Comparison of ENCODE assay signal across 1 cellular context in the genomic region with DNA sequence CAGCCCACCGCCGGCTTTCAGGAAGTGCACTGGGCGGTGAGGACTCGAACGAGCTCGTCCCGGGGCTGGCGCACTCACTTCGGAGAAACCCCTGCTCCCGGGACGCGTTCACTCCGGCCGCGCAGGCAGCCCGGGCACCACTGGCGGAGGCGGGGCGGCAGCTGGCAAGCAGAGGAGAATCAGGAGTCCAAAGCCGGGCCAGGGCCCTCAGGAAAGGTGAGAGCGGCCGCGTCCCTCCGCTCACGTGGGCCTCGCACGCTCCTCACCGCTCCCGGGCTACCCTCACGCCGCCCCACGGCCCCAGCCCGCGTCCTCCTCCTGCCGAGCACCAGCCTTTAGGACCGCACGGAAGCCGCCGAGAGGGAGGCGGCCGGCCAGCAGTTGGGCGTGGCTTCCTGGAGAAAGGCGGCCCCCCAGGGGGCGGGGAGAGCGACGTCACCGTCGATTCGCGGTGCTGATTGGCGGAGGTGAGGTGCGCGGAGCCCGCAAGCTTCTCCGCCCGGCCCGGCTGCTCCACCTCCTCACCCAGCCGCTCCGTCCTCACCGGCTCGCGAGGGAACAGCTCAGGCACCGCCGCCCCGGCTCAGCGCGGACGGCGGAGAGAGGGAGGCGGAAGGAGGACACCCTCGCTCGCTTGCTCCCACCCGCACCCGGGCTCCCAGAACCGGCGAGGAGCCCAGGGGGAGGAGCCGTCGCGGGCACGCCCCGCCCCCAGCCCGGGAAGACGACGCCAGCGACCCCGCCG.
TF ChIP-seq lines count a peak whose summit lies in the region.

A gene (plus strand): TSS at position 516 of the 745 bp plus-strand sequence. CDS start 400 bp downstream, outside the sequence.

TF ChIP-seq in HEK293, 187 proteins besides CTCF, POLR2A, EP300 and RAD21 (continued from another document and continues in another):
- TF ChIP-seq, protein P1, sequence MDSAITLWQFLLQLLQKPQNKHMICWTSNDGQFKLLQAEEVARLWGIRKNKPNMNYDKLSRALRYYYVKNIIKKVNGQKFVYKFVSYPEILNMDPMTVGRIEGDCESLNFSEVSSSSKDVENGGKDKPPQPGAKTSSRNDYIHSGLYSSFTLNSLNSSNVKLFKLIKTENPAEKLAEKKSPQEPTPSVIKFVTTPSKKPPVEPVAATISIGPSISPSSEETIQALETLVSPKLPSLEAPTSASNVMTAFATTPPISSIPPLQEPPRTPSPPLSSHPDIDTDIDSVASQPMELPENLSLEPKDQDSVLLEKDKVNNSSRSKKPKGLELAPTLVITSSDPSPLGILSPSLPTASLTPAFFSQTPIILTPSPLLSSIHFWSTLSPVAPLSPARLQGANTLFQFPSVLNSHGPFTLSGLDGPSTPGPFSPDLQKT (IDR thresholded peaks at IDR 0.05; ENCODE audit: borderline replicate concordance, low read depth, low read length) = no peak
- TF ChIP-seq ZNF157 (tag by site-specific recombination; IDR thresholded peaks at IDR 0.05) (no peak), ZNF37A (tag by site-specific recombination; IDR thresholded peaks at IDR 0.05) (no peak), ZNF112 (tag by site-specific recombination; IDR thresholded peaks at IDR 0.05) (no peak), GLIS2 (tag by site-specific recombination; IDR thresholded peaks at IDR 0.05) (peak; percentile 88), ZNF302 (tag by site-specific recombination; IDR thresholded peaks at IDR 0.05; ENCODE audit: low read depth) (no peak), ZNF121 (tag by site-specific recombination; IDR thresholded peaks at IDR 0.05) (peak; percentile 62; the same call in 1 of the 2 replicates), ZBTB7A (tag by site-specific recombination; IDR thresholded peaks at IDR 0.05; ENCODE audit: low read depth) (peak; percentile 86; the same call in 1 of the 2 replicates), IKZF3 (tag by site-specific recombination; IDR thresholded peaks at IDR 0.05) (no peak; the same call in 1 of the 2 replicates), MZF1 (tag by site-specific recombination; IDR thresholded peaks at IDR 0.05; ENCODE audit: borderline replicate concordance) (no peak), ZNF138 (tag by site-specific recombination; IDR thresholded peaks at IDR 0.05; ENCODE audit: borderline replicate concordance) (no peak), ZNF426 (tag by site-specific recombination; IDR thresholded peaks at IDR 0.05) (no peak), REPIN1 (tag by site-specific recombination; IDR thresholded peaks at IDR 0.05; ENCODE audit: low read depth) (no peak), TCF7L2 (IDR thresholded peaks at IDR 0.05; ENCODE audit: borderline replicate concordance, low read depth, low read length) (no peak), ZBTB8A (tag by site-specific recombination; IDR thresholded peaks at IDR 0.05) (peak; percentile 90), ZFP69B (tag by site-specific recombination; IDR thresholded peaks at IDR 0.05) (peak; percentile 63), ZNF132 (tag by site-specific recombination; IDR thresholded peaks at IDR 0.05; ENCODE audit: borderline replicate concordance) (no peak), ZNF433 (tag by site-specific recombination; IDR thresholded peaks at IDR 0.05; ENCODE audit: low read depth) (no peak), ZBTB48 (tag by site-specific recombination; IDR thresholded peaks at IDR 0.05) (peak; percentile 77; the same call in 1 of the 2 replicates), ZNF626 (tag by site-specific recombination; IDR thresholded peaks at IDR 0.05) (0 out of 2 replicates have a peak, but pooled peaks have one; percentile 39), ZNF670 (tag by site-specific recombination; IDR thresholded peaks at IDR 0.05; ENCODE audit: low read depth) (no peak), RBAK (tag by site-specific recombination; IDR thresholded peaks at IDR 0.05) (no peak), ZNF266 (tag by site-specific recombination; IDR thresholded peaks at IDR 0.05; ENCODE audit: low read depth) (no peak), ZNF777 (tag by site-specific recombination; IDR thresholded peaks at IDR 0.05; ENCODE audit: borderline replicate concordance) (peak; percentile 66; the same call in 1 of the 2 replicates), EGR2 (tag by site-specific recombination; IDR thresholded peaks at IDR 0.05; ENCODE audit: low read depth) (peak; percentile 61), ZNF560 (tag by site-specific recombination; IDR thresholded peaks at IDR 0.05; ENCODE audit: borderline replicate concordance) (no peak), GFI1B (tag by site-specific recombination; IDR thresholded peaks at IDR 0.05) (no peak), HOXD13 (CRISPR knock-in tag; IDR thresholded peaks at IDR 0.05; ENCODE audit: borderline replicate concordance) (no peak), KLF1 (tag by site-specific recombination; IDR thresholded peaks at IDR 0.05) (peak; percentile 90), BCL11A (tag by site-specific recombination; IDR thresholded peaks at IDR 0.05; ENCODE audit: low read depth) (no peak), ZSCAN16 (tag by site-specific recombination; IDR thresholded peaks at IDR 0.05) (no peak), ZNF785 (tag by site-specific recombination; IDR thresholded peaks at IDR 0.05) (no peak), ZNF423 (tag by site-specific recombination; IDR thresholded peaks at IDR 0.05) (no peak), SCRT2 (tag by site-specific recombination; IDR thresholded peaks at IDR 0.05) (no peak)
- TF ChIP-seq, protein P2, sequence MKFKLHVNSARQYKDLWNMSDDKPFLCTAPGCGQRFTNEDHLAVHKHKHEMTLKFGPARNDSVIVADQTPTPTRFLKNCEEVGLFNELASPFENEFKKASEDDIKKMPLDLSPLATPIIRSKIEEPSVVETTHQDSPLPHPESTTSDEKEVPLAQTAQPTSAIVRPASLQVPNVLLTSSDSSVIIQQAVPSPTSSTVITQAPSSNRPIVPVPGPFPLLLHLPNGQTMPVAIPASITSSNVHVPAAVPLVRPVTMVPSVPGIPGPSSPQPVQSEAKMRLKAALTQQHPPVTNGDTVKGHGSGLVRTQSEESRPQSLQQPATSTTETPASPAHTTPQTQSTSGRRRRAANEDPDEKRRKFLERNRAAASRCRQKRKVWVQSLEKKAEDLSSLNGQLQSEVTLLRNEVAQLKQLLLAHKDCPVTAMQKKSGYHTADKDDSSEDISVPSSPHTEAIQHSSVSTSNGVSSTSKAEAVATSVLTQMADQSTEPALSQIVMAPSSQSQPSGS (tag by site-specific recombination; IDR thresholded peaks at IDR 0.05; ENCODE audit: low read depth) = peak; percentile 54
- TF ChIP-seq, protein P3, sequence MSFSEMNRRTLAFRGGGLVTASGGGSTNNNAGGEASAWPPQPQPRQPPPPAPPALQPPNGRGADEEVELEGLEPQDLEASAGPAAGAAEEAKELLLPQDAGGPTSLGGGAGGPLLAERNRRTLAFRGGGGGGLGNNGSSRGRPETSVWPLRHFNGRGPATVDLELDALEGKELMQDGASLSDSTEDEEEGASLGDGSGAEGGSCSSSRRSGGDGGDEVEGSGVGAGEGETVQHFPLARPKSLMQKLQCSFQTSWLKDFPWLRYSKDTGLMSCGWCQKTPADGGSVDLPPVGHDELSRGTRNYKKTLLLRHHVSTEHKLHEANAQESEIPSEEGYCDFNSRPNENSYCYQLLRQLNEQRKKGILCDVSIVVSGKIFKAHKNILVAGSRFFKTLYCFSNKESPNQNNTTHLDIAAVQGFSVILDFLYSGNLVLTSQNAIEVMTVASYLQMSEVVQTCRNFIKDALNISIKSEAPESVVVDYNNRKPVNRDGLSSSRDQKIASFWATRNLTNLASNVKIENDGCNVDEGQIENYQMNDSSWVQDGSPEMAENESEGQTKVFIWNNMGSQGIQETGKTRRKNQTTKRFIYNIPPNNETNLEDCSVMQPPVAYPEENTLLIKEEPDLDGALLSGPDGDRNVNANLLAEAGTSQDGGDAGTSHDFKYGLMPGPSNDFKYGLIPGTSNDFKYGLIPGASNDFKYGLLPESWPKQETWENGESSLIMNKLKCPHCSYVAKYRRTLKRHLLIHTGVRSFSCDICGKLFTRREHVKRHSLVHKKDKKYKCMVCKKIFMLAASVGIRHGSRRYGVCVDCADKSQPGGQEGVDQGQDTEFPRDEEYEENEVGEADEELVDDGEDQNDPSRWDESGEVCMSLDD (tag by site-specific recombination; IDR thresholded peaks at IDR 0.05) = peak; percentile 80; the same call in 1 of the 2 replicates
- TF ChIP-seq, protein P4, sequence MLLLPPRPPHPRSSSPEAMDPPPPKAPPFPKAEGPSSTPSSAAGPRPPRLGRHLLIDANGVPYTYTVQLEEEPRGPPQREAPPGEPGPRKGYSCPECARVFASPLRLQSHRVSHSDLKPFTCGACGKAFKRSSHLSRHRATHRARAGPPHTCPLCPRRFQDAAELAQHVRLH (tag by site-specific recombination; IDR thresholded peaks at IDR 0.05) = peak; percentile 90
- TF ChIP-seq, protein P5, sequence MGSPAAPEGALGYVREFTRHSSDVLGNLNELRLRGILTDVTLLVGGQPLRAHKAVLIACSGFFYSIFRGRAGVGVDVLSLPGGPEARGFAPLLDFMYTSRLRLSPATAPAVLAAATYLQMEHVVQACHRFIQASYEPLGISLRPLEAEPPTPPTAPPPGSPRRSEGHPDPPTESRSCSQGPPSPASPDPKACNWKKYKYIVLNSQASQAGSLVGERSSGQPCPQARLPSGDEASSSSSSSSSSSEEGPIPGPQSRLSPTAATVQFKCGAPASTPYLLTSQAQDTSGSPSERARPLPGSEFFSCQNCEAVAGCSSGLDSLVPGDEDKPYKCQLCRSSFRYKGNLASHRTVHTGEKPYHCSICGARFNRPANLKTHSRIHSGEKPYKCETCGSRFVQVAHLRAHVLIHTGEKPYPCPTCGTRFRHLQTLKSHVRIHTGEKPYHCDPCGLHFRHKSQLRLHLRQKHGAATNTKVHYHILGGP (tag by site-specific recombination; IDR thresholded peaks at IDR 0.05) = no peak
- TF ChIP-seq, protein P6, sequence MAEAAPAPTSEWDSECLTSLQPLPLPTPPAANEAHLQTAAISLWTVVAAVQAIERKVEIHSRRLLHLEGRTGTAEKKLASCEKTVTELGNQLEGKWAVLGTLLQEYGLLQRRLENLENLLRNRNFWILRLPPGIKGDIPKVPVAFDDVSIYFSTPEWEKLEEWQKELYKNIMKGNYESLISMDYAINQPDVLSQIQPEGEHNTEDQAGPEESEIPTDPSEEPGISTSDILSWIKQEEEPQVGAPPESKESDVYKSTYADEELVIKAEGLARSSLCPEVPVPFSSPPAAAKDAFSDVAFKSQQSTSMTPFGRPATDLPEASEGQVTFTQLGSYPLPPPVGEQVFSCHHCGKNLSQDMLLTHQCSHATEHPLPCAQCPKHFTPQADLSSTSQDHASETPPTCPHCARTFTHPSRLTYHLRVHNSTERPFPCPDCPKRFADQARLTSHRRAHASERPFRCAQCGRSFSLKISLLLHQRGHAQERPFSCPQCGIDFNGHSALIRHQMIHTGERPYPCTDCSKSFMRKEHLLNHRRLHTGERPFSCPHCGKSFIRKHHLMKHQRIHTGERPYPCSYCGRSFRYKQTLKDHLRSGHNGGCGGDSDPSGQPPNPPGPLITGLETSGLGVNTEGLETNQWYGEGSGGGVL (tag by site-specific recombination; IDR thresholded peaks at IDR 0.05) = peak; percentile 95
- TF ChIP-seq, protein P7, sequence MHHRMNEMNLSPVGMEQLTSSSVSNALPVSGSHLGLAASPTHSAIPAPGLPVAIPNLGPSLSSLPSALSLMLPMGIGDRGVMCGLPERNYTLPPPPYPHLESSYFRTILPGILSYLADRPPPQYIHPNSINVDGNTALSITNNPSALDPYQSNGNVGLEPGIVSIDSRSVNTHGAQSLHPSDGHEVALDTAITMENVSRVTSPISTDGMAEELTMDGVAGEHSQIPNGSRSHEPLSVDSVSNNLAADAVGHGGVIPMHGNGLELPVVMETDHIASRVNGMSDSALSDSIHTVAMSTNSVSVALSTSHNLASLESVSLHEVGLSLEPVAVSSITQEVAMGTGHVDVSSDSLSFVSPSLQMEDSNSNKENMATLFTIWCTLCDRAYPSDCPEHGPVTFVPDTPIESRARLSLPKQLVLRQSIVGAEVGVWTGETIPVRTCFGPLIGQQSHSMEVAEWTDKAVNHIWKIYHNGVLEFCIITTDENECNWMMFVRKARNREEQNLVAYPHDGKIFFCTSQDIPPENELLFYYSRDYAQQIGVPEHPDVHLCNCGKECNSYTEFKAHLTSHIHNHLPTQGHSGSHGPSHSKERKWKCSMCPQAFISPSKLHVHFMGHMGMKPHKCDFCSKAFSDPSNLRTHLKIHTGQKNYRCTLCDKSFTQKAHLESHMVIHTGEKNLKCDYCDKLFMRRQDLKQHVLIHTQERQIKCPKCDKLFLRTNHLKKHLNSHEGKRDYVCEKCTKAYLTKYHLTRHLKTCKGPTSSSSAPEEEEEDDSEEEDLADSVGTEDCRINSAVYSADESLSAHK (tag by site-specific recombination; IDR thresholded peaks at IDR 0.05) = peak; percentile 66
- TF ChIP-seq, protein P8, sequence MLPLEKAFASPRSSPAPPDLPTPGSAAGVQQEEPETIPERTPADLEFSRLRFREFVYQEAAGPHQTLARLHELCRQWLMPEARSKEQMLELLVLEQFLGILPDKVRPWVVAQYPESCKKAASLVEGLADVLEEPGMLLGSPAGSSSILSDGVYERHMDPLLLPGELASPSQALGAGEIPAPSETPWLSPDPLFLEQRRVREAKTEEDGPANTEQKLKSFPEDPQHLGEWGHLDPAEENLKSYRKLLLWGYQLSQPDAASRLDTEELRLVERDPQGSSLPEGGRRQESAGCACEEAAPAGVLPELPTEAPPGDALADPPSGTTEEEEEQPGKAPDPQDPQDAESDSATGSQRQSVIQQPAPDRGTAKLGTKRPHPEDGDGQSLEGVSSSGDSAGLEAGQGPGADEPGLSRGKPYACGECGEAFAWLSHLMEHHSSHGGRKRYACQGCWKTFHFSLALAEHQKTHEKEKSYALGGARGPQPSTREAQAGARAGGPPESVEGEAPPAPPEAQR (tag by site-specific recombination; IDR thresholded peaks at IDR 0.05) = no peak; the same call in 1 of the 2 replicates
- TF ChIP-seq, protein P9, sequence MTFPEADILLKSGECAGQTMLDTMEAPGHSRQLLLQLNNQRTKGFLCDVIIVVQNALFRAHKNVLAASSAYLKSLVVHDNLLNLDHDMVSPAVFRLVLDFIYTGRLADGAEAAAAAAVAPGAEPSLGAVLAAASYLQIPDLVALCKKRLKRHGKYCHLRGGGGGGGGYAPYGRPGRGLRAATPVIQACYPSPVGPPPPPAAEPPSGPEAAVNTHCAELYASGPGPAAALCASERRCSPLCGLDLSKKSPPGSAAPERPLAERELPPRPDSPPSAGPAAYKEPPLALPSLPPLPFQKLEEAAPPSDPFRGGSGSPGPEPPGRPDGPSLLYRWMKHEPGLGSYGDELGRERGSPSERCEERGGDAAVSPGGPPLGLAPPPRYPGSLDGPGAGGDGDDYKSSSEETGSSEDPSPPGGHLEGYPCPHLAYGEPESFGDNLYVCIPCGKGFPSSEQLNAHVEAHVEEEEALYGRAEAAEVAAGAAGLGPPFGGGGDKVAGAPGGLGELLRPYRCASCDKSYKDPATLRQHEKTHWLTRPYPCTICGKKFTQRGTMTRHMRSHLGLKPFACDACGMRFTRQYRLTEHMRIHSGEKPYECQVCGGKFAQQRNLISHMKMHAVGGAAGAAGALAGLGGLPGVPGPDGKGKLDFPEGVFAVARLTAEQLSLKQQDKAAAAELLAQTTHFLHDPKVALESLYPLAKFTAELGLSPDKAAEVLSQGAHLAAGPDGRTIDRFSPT (tag by site-specific recombination; IDR thresholded peaks at IDR 0.05) = peak; percentile 74
